Comparison of ENCODE assay signal across 1 cellular context in genomic region chr20:46650575-46651090, GRCh38.
TF ChIP-seq lines count a peak whose summit lies in the region.

No MANE protein-coding gene starts in this region.

TF ChIP-seq in GM23338, 12 proteins besides CTCF, POLR2A, EP300 and RAD21 (continued from another document):
- no peak for TF ChIP-seq ETS1 (IDR thresholded peaks at IDR 0.05)
- no peak for TF ChIP-seq POLR2AphosphoS5 (IDR thresholded peaks at IDR 0.05; ENCODE audit: low read depth)
- no peak for TF ChIP-seq EZH2 (IDR thresholded peaks at IDR 0.05; ENCODE audit: low read depth, unreplicated experiment)
- no peak for TF ChIP-seq ZNF331 (CRISPR knock-in tag; IDR thresholded peaks at IDR 0.05; ENCODE audit: low read depth)
- no peak for TF ChIP-seq NANOG (IDR thresholded peaks at IDR 0.05; ENCODE audit: borderline replicate concordance)
- no peak for TF ChIP-seq EZH2phosphoT487 (IDR thresholded peaks at IDR 0.05; ENCODE audit: unreplicated experiment)
- TF ChIP-seq ZNF114 (CRISPR knock-in tag; IDR thresholded peaks at IDR 0.05) = no peak
- TF ChIP-seq ZNF462 (CRISPR knock-in tag; IDR thresholded peaks at IDR 0.05) = no peak
- TF ChIP-seq STAT1 (IDR thresholded peaks at IDR 0.05; ENCODE audit: unreplicated experiment) = no peak
- TF ChIP-seq, protein P1, sequence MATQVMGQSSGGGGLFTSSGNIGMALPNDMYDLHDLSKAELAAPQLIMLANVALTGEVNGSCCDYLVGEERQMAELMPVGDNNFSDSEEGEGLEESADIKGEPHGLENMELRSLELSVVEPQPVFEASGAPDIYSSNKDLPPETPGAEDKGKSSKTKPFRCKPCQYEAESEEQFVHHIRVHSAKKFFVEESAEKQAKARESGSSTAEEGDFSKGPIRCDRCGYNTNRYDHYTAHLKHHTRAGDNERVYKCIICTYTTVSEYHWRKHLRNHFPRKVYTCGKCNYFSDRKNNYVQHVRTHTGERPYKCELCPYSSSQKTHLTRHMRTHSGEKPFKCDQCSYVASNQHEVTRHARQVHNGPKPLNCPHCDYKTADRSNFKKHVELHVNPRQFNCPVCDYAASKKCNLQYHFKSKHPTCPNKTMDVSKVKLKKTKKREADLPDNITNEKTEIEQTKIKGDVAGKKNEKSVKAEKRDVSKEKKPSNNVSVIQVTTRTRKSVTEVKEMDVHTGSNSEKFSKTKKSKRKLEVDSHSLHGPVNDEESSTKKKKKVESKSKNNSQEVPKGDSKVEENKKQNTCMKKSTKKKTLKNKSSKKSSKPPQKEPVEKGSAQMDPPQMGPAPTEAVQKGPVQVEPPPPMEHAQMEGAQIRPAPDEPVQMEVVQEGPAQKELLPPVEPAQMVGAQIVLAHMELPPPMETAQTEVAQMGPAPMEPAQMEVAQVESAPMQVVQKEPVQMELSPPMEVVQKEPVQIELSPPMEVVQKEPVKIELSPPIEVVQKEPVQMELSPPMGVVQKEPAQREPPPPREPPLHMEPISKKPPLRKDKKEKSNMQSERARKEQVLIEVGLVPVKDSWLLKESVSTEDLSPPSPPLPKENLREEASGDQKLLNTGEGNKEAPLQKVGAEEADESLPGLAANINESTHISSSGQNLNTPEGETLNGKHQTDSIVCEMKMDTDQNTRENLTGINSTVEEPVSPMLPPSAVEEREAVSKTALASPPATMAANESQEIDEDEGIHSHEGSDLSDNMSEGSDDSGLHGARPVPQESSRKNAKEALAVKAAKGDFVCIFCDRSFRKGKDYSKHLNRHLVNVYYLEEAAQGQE (IDR thresholded peaks at IDR 0.05; ENCODE audit: unreplicated experiment) = no peak
- no peak for TF ChIP-seq JUNB (IDR thresholded peaks at IDR 0.05; ENCODE audit: unreplicated experiment)
TF ChIP-seq in GM23338: peak in this region for 0.
